In the genomic region with DNA sequence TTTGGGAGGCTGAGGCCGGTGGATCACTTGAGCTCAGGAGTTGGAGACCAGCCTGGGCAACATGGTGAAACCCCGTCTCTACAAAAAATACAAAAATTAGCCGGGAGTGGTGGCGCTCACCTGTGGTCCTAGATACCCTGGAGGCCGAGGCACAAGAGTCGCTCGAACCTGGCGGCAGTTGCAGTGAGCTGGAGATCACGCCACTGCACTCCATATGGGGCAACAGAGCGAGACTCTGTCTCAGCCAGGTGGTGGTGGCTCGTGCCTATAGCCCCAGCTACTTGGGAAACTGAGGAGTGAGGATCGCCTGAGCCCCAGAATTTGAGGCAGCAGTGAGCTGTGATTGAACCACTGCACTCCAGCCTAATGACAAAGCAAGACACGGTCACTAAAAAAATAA, we compare ENCODE assay signal across 30 cellular contexts.
"Had no signal": no experiment of that assay in that cellular context is flagged by ENCODE, and none has a peak within 500 bp of the region (broad histone marks: within the 10 kb centered on the region; RNA-seq: fewer than 3 reads in every experiment).

No MANE protein-coding gene starts in this region.

- H3K27ac ChIP-seq: neural progenitor cell, ovary, psoas muscle, right lobe of liver, sigmoid colon, suprapubic skin, testis, tibial artery, upper lobe of left lung had no signal

- H3K4me1 ChIP-seq: neural progenitor cell had no signal

- H3K4me1 Mint-ChIP-seq: nephron had no signal

- H3K27me3 Mint-ChIP-seq: naive B cell; progenitor cell of endocrine pancreas; stimulated activated memory B cell treated with anti-CD40 and anti-IgM and Interleukin-4, amounts not matched to agents 10 μg/mL and 1 μg/mL and 100 μg/mL, for 72 hours; stimulated activated naive CD8-positive, alpha-beta T cell treated with anti-CD3 and anti-CD28 coated beads, Interleukin-15, amount 100 ng/mL, for 72 hours had no signal

- H3K27me3 ChIP-seq: neural progenitor cell, ovary, right lobe of liver, sigmoid colon, spleen, suprapubic skin, testis, tibial artery, transverse colon, upper lobe of left lung had no signal

- H3K27ac Mint-ChIP-seq: neural progenitor cell; progenitor cell of endocrine pancreas; stimulated activated memory B cell treated with anti-CD40 and anti-IgM and Interleukin-4, amounts not matched to agents 10 μg/mL and 1 μg/mL and 100 μg/mL, for 72 hours; stimulated activated naive CD8-positive, alpha-beta T cell treated with anti-CD3 and anti-CD28 coated beads, Interleukin-15, amount 100 ng/mL, for 72 hours had no signal

- H3K4me3 ChIP-seq: neural progenitor cell, ovary, psoas muscle, right lobe of liver, sigmoid colon, smooth muscle cell, spleen, suprapubic skin, testis, tibial artery, transverse colon, upper lobe of left lung had no signal

- H3K9me3 Mint-ChIP-seq: naive thymus-derived CD8-positive, alpha-beta T cell; stimulated activated naive CD8-positive, alpha-beta T cell treated with anti-CD3 and anti-CD28 coated beads, Interleukin-15, amount 100 ng/mL, for 72 hours had no signal

- H3K9ac ChIP-seq: neural progenitor cell, parathyroid adenoma had no signal

- DNase-seq: naive B cell; naive thymus-derived CD8-positive, alpha-beta T cell; occipital lobe; psoas muscle; right lobe of liver; sigmoid colon; spleen; stimulated activated CD4-positive, alpha-beta T cell treated with anti-CD3 and anti-CD28 coated beads, Interleukin-12 subunit alpha, Interleukin-12 subunit beta, amount 100 ng/mL, for 4 hours; stimulated activated CD4-positive, alpha-beta T cell treated with anti-CD3 and anti-CD28 coated beads, Interleukin-1b, Interleukin-23, amount 100 ng/mL, for 48 hours; stimulated activated CD4-positive, alpha-beta T cell treated with anti-CD3 and anti-CD28 coated beads, Interleukin-4, amount 100 ng/mL, for 1 hour; stimulated activated CD4-positive, alpha-beta T cell treated with anti-CD3 and anti-CD28 coated beads, Interleukin-4, amount 100 ng/mL, for 4 hours; stimulated activated CD8-positive, alpha-beta memory T cell treated with anti-CD3 and anti-CD28 coated beads, Interleukin-4, amount 100 ng/mL, for 48 hours; stimulated activated naive CD4-positive, alpha-beta T cell; stimulated activated naive CD8-positive, alpha-beta T cell treated with anti-CD3 and anti-CD28 coated beads, Interleukin-15, amount 100 ng/mL, for 72 hours; stimulated activated naive CD8-positive, alpha-beta T cell treated with anti-CD3 and anti-CD28 coated beads, Interleukin-15, Interleukin-2, amounts not matched to agents 100 U/mL and 50 U/mL, for 24 hours; substantia nigra; testis; tibial artery; transverse colon had no signal

- ATAC-seq: naive thymus-derived CD8-positive, alpha-beta T cell; psoas muscle; right cardiac atrium; right lobe of liver; stimulated activated memory B cell treated with anti-CD40 and anti-IgM and Interleukin-4, amounts not matched to agents 10 μg/mL and 1 μg/mL and 100 μg/mL, for 72 hours; stimulated activated naive CD8-positive, alpha-beta T cell treated with anti-CD3 and anti-CD28 coated beads, Interleukin-15, amount 100 ng/mL, for 72 hours; stimulated activated naive CD8-positive, alpha-beta T cell treated with anti-CD3 and anti-CD28 coated beads, Interleukin-15, Interleukin-2, amounts not matched to agents 100 U/mL and 50 U/mL, for 24 hours had no signal

- H3K4me3 Mint-ChIP-seq: naive thymus-derived CD8-positive, alpha-beta T cell; neural progenitor cell; stimulated activated memory B cell treated with anti-CD40 and anti-IgM and Interleukin-4, amounts not matched to agents 10 μg/mL and 1 μg/mL and 100 μg/mL, for 72 hours; stimulated activated naive CD8-positive, alpha-beta T cell treated with anti-CD3 and anti-CD28 coated beads, Interleukin-15, amount 100 ng/mL, for 72 hours had no signal

- H3K36me3 ChIP-seq: ovary, right lobe of liver, spleen, suprapubic skin, tibial artery, transverse colon, upper lobe of left lung had no signal

- FAIRE-seq: urothelium cell line had no signal

- H3K36me3 Mint-ChIP-seq: naive B cell had no signal

- H3K9me3 ChIP-seq: ovary, right lobe of liver, sigmoid colon, suprapubic skin, testis, tibial artery, transverse colon, upper lobe of left lung had no signal
